13 cellular contexts compared by ENCODE assay signal in the genomic region with DNA sequence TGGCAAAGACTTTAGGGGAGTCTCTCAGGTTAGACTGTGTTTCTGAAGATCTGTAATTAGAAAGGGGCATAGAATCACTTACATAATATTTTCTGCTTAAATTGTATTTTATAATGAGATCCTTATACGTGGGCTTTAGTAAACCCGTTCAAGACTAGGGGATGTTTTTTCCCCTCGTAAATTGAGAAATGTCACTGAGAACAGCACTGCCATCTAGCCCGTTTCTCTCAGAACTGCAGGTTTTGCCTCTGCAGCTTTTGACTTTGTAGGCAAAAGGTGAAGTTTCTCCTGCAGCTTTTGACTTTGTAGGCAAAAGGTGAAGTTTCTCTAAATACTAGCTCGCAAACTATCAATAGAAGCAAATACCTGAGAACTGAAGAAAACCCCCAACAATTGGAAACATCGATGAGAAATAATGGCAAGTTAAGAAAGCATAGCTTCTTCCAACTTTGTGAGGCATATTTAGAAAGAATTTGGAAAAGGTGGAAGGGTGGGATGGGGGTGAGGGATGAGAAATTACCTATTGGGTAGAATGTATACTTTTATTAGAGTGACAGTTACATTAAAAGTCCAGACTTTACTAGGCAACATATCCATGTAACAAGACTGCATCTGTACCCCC. TPM values are rescaled to one million over a fixed set of nuclear protein-coding genes. Genes with fewer than 3 reads are reported as not detected.
A peak's percentile ranks its signal among the peaks of the same experiment; 100 is the strongest.
DNase-seq lines count a peak whose midpoint lies in the region; TF ChIP-seq lines count a peak whose summit lies in the region.
"Had no signal": no experiment of that assay in that cellular context is flagged by ENCODE, and none has a peak within 500 bp of the region (broad histone marks: within the 10 kb centered on the region; RNA-seq: fewer than 3 reads in every experiment).

No MANE protein-coding gene starts in this region.

- TF ChIP-seq CTCF in LNCAP (IDR thresholded peaks at IDR 0.05) (peak; percentile 61), cardiac fibroblast (IDR thresholded peaks at IDR 0.05; ENCODE audit: low read depth, low read length) (peak; percentile 28), osteocyte (IDR thresholded peaks at IDR 0.05) (peak; percentile 42)

- DNase-seq in NCI-H82 (lab: John Stamatoyannopoulos, UW), result peak; percentile 35
- no peak for DNase-seq in NCI-H82 treated with DMSO at 0.1 percent for 48 hours (lab: John Stamatoyannopoulos, UW; ENCODE audit: unreplicated experiment)
- no peak for DNase-seq in cardiac fibroblast (ENCODE audit: low read depth in 2 of 2)
- peak; percentile 1 for DNase-seq in osteocyte (ENCODE audit: extremely low spot score, unreplicated experiment)
- no peak for DNase-seq in HEK293T (ENCODE audit: extremely low spot score)
- no peak for DNase-seq in LoVo (ENCODE audit: low spot score)
- no peak for DNase-seq in hepatic stellate cell (ENCODE audit: low spot score)
- DNase-seq: activated gamma-delta T cell; CD8-positive, alpha-beta T cell; NCI-H1436 treated with DMSO at 0.1 percent for 48 hours; stimulated activated CD4-positive, alpha-beta T cell treated with anti-CD3 and anti-CD28 coated beads, Interleukin-4, amount 100 ng/mL, for 1 hour had no signal

- no peak overlapping the region for H3K4me3 ChIP-seq in cardiac fibroblast (replicated peaks in 1 of 2; ENCODE audit: low read depth in 2 of 2, low read length in 2 of 2)
- H3K4me3 ChIP-seq: esophagus muscularis mucosa had no signal

- peaks cover 16% of the 10 kb centered on the region for H3K27me3 Mint-ChIP-seq in osteocyte (ENCODE audit: unreplicated experiment)

- H3K36me3 Mint-ChIP-seq in osteocyte (ENCODE audit: unreplicated experiment), result no peaks in the 10 kb centered on the region
- H3K36me3 Mint-ChIP-seq: CD8-positive, alpha-beta T cell had no signal

- no peak overlapping the region for H3K27ac Mint-ChIP-seq in osteocyte (ENCODE audit: unreplicated experiment)
- H3K27ac Mint-ChIP-seq: CD8-positive, alpha-beta T cell had no signal

- H3K9me3 Mint-ChIP-seq in osteocyte (ENCODE audit: unreplicated experiment), result peaks cover 7% of the 10 kb centered on the region

- peaks cover 3% of the 10 kb centered on the region for H3K4me1 Mint-ChIP-seq in osteocyte (ENCODE audit: unreplicated experiment)

- CTCF ChIA-PET in HEK293T (lab: Yijun Ruan, JAX), result interaction anchor here (0.9 to 1.3 kb wide), 3 partner anchors 11 to 565 kb away, joined by 3 to 4 read pairs (median 4); no protein-coding TSS in a partner anchor

- no peak overlapping the region for H3K4me3 Mint-ChIP-seq in osteocyte (ENCODE audit: unreplicated experiment)
- H3K4me3 Mint-ChIP-seq: CD8-positive, alpha-beta T cell had no signal

- POLR2A ChIA-PET in HEK293T (lab: Yijun Ruan, JAX), result no interaction called here

TF ChIP-seq in HEK293T, 16 proteins besides CTCF, POLR2A, EP300 and RAD21:
- TF ChIP-seq FOXM1 (IDR thresholded peaks at IDR 0.05; ENCODE audit: borderline replicate concordance) (no peak), ARNT (IDR thresholded peaks at IDR 0.05) (no peak), NFRKB (IDR thresholded peaks at IDR 0.05) (no peak), TARDBP (IDR thresholded peaks at IDR 0.05) (no peak), LEF1 (IDR thresholded peaks at IDR 0.05; ENCODE audit: borderline replicate concordance) (no peak), FOXA1 (IDR thresholded peaks at IDR 0.05) (no peak), HDGF (IDR thresholded peaks at IDR 0.05; ENCODE audit: borderline replicate concordance) (no peak), CTBP1 (IDR thresholded peaks at IDR 0.05; ENCODE audit: borderline replicate concordance) (no peak), SP1 (IDR thresholded peaks at IDR 0.05) (no peak), ELF4 (IDR thresholded peaks at IDR 0.05) (no peak), SUZ12 (IDR thresholded peaks at IDR 0.05) (no peak), L3MBTL2 (conservative IDR thresholded peaks at IDR 0.05) (no peak), FOXK2 (IDR thresholded peaks at IDR 0.05) (no peak)
- TF ChIP-seq, protein P1, sequence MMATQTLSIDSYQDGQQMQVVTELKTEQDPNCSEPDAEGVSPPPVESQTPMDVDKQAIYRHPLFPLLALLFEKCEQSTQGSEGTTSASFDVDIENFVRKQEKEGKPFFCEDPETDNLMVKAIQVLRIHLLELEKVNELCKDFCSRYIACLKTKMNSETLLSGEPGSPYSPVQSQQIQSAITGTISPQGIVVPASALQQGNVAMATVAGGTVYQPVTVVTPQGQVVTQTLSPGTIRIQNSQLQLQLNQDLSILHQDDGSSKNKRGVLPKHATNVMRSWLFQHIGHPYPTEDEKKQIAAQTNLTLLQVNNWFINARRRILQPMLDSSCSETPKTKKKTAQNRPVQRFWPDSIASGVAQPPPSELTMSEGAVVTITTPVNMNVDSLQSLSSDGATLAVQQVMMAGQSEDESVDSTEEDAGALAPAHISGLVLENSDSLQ (IDR thresholded peaks at IDR 0.05), result no peak

RNA-seq across cellular contexts. Expression of a gene that starts 9.9 kb away (rescaled TPM):
- total RNA-seq in osteocyte, result not detected in 2 replicates
- total RNA-seq: CD8-positive, alpha-beta T cell had no signal

Comparison
In these comparisons a context has a peak if more than half of its experiments do, and no peak if none do; other contexts are left out.
1. DNase-seq: peak in NCI-H82 (single experiment) and osteocyte (single experiment); none in NCI-H82 treated with DMSO at 0.1 percent for 48 hours (single experiment), cardiac fibroblast (0 of 2), HEK293T (single experiment), LoVo (single experiment) and hepatic stellate cell (single experiment).
2. Peak in every context shown above with its lines, with median percentiles within 50 percentile points of each other: CTCF ChIP-seq.